ENCODE assay signal across 23 cellular contexts in genomic region chr1:79556189-79556588, GRCh38.
DNase-seq lines count a peak whose midpoint lies in the region; ATAC-seq and TF ChIP-seq lines count a peak whose summit lies in the region.
"Had no signal": no experiment of that assay in that cellular context is flagged by ENCODE, and none has a peak within 500 bp of the region (broad histone marks: within the 10 kb centered on the region; RNA-seq: fewer than 3 reads in every experiment).

No MANE protein-coding gene starts in this region.

- intact Hi-C loops in PC-3 (cut with micrococcal nuclease), result no loop called here

- no peak overlapping the region for H3K4me3 ChIP-seq in PC-3 (ENCODE audit: low read length)
- H3K4me3 ChIP-seq in fibroblast of mammary gland (ENCODE audit: control insufficient read depth, low read depth, low read length), result no peak overlapping the region
- H3K4me3 ChIP-seq: GM12878, SJSA1 had no signal

- POLR2A ChIA-PET in PC-3 (lab: Charles Lee; ENCODE audit: unreplicated experiment), result no interaction called here

- no peaks in the 10 kb centered on the region for H3K9me3 Mint-ChIP-seq in type B pancreatic cell
- peaks cover 6% of the 10 kb centered on the region for H3K9me3 Mint-ChIP-seq in activated T-cell treated with anti-CD3 and anti-CD28 coated beads, Interleukin-2, amount 50 U/mL, for 24 hours

- CTCF ChIA-PET in PC-3 (lab: Charles Lee), result no interaction called here

- H3F3A ChIP-seq in PC-3 (ENCODE audit: low read length, unreplicated experiment), result no peaks in the 10 kb centered on the region

- TF ChIP-seq CTCF in PC-3 (conservative IDR thresholded peaks at IDR 0.05; ENCODE audit: low read depth, low read length), result peak; percentile 34; the same call in 1 of the 2 replicates
- peak; percentile 4 for TF ChIP-seq CTCF in fibroblast of mammary gland (conservative IDR thresholded peaks at IDR 0.05; ENCODE audit: control insufficient read depth, insufficient read depth, low read depth, low read length)
- TF ChIP-seq CTCF in type B pancreatic cell (conservative IDR thresholded peaks at IDR 0.05), result peak; percentile 64

- no peak overlapping the region for H3K27ac Mint-ChIP-seq in type B pancreatic cell
- H3K27ac Mint-ChIP-seq in activated T-cell treated with anti-CD3 and anti-CD28 coated beads, Interleukin-2, amount 50 U/mL, for 24 hours, result no peak overlapping the region
- H3K27ac Mint-ChIP-seq: CD4-positive, alpha-beta memory T cell had no signal

- no peak overlapping the region for H3K4me2 ChIP-seq in PC-3 (ENCODE audit: low read length)

- H3K36me3 Mint-ChIP-seq in type B pancreatic cell, result no peaks in the 10 kb centered on the region
- no peaks in the 10 kb centered on the region for H3K36me3 Mint-ChIP-seq in activated T-cell treated with anti-CD3 and anti-CD28 coated beads, Interleukin-2, amount 50 U/mL, for 24 hours (ENCODE audit: low read depth)
- H3K36me3 Mint-ChIP-seq: CD4-positive, alpha-beta memory T cell had no signal

- H3K27ac ChIP-seq in PC-3 (ENCODE audit: low read length), result no peak overlapping the region
- H3K27ac ChIP-seq: SJSA1 had no signal

- no peaks in the 10 kb centered on the region for H3K27me3 Mint-ChIP-seq in type B pancreatic cell
- H3K27me3 Mint-ChIP-seq in activated T-cell treated with anti-CD3 and anti-CD28 coated beads, Interleukin-2, amount 50 U/mL, for 24 hours, result no peaks in the 10 kb centered on the region
- H3K27me3 Mint-ChIP-seq: CD4-positive, alpha-beta memory T cell had no signal

- H3K9me3 ChIP-seq in PC-3 (ENCODE audit: low read length), result no peaks in the 10 kb centered on the region
- H3K9me3 ChIP-seq: SJSA1 had no signal

- no peak overlapping the region for H3K9ac ChIP-seq in PC-3 (ENCODE audit: low read length)

- BruUV-seq in PC-3 (replicated peaks; lab: Mats Ljungman, UMichigan), result no TSS peak

- DNase-seq in HT-29 (ENCODE audit: low spot score) (peak; percentile 12), PC-3 (no peak), fibroblast of mammary gland (ENCODE audit: low read depth) (no peak), type B pancreatic cell (ENCODE audit: extremely low spot score, unreplicated experiment) (no peak), SHP77 (lab: John Stamatoyannopoulos, UW) (no peak)
- DNase-seq in activated T-cell treated with anti-CD3 and anti-CD28 coated beads, Interleukin-2, amount 50 U/mL, for 24 hours, result no peak
- DNase-seq: C1 segment of cervical spinal cord; CD4-positive, alpha-beta memory T cell; COR-L47; DMS53; Karpas-422; NCI-H1092 treated with DMSO at 0.1 percent for 48 hours; NCI-H1436 treated with DMSO at 0.1 percent for 48 hours; NCI-H187 treated with DMSO at 0.1 percent for 48 hours; NCI-H2171 treated with DMSO at 0.1 percent for 48 hours; NCI-H345; NCI-H510A treated with DMSO at 0.1 percent for 48 hours; NK-92 treated with Interleukin-12 subunit alpha and Interleukin-12 subunit beta, amount 100 ng/mL, for 24 hours had no signal

- H2AFZ ChIP-seq in PC-3 (ENCODE audit: low read length), result no peak overlapping the region

- H3K27me3 ChIP-seq in PC-3 (ENCODE audit: low read length), result no peaks in the 10 kb centered on the region
- H3K27me3 ChIP-seq: SJSA1 had no signal

- no peaks in the 10 kb centered on the region for H3K4me1 ChIP-seq in PC-3 (ENCODE audit: insufficient read depth, low read length)
- H3K4me1 ChIP-seq: SJSA1 had no signal

- ATAC-seq in PC-3 (no peak), HG03095 (IDR thresholded peaks at IDR 0.05; ENCODE audit: unreplicated experiment) (no peak)
- ATAC-seq: GM12878, HepG2, Right ventricle myocardium inferior had no signal

- H3K9me2 ChIP-seq in PC-3 (replicated peaks; ENCODE audit: low read length), result no peaks in the 10 kb centered on the region; the same call in 1 of the 2 replicates

- no peaks in the 10 kb centered on the region for H4K20me1 ChIP-seq in PC-3 (ENCODE audit: low read length)

- H3K36me3 ChIP-seq in PC-3 (ENCODE audit: low read depth, low read length), result no peaks in the 10 kb centered on the region
- H3K36me3 ChIP-seq: SJSA1 had no signal

- H3K79me2 ChIP-seq in PC-3 (ENCODE audit: low read length), result no peaks in the 10 kb centered on the region

- no peak overlapping the region for H3K4me3 Mint-ChIP-seq in type B pancreatic cell
- no peak overlapping the region for H3K4me3 Mint-ChIP-seq in activated T-cell treated with anti-CD3 and anti-CD28 coated beads, Interleukin-2, amount 50 U/mL, for 24 hours
- H3K4me3 Mint-ChIP-seq: CD4-positive, alpha-beta memory T cell had no signal

- H3K4me1 Mint-ChIP-seq in type B pancreatic cell (ENCODE audit: unreplicated experiment), result no peaks in the 10 kb centered on the region
- no peaks in the 10 kb centered on the region for H3K4me1 Mint-ChIP-seq in activated T-cell treated with anti-CD3 and anti-CD28 coated beads, Interleukin-2, amount 50 U/mL, for 24 hours (ENCODE audit: low read depth)
- H3K4me1 Mint-ChIP-seq: CD4-positive, alpha-beta memory T cell had no signal

Comparison
In these comparisons a context has a peak if more than half of its experiments do, and no peak if none do; other contexts are left out.
1. CTCF ChIP-seq: peak in every context shown above with its lines; median percentile 64 in type B pancreatic cell; 34 in PC-3; 4 in fibroblast of mammary gland.